ENCODE assay signal across 1 cellular context in the genomic region with DNA sequence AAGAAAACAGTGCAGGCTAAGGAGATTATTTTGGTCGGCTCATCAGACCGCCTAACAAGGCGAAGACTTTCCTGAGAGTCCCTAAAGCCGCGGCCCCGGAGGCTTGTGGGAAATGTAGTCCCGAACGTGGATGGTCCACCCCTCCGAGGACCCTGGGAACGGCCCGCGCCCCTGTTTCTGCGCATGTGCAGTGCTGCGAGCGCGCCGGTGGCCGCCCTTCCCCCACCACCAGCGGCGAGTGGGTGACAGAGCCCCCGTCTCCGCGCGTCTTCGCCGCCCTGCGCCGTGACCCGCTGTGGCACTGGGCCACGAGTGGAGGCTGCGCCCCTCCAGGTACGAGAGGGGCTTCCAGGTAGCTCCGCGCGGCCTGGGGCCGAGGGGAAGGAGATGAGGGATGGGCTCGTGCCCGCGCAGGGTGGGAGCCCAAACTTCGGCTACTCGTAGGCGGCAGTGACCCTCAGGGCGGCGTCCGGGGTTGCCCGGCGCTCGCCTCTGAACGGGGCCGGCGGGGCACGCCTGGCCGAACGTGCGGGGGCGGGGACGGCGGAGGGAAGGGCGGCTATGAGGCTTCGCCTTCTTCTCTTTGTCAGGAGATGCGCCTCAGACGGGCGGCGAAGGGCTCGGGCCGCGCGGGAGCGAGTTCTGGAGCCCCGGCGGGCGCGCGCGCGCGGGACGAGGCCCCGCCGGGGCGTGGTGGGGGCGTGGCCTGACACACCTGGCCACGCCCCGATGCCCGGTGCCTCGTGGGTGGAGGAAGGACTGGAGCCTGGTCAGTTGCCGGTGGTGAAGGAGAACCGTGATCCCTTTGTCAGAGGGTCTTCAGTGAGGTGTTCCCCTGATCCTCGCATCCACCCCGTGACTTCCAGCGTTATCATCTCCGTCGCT.
TF ChIP-seq lines count a peak whose summit lies in the region.

Gene ZFP1 (plus strand): TSS at position 214 of the 885 bp plus-strand sequence. CDS start 4,428 bp downstream, outside the sequence.

TF ChIP-seq in GM23338, 12 proteins besides CTCF, POLR2A, EP300 and RAD21 (continued from another document):
- TF ChIP-seq ZNF462 (CRISPR knock-in tag; IDR thresholded peaks at IDR 0.05), result no peak
- peak; percentile 94 for TF ChIP-seq JUNB (IDR thresholded peaks at IDR 0.05; ENCODE audit: unreplicated experiment)
- no peak for TF ChIP-seq CREB1 (CRISPR knock-in tag; IDR thresholded peaks at IDR 0.05; ENCODE audit: low read depth)
- no peak for TF ChIP-seq EZH2 (IDR thresholded peaks at IDR 0.05; ENCODE audit: low read depth, unreplicated experiment)
- TF ChIP-seq REST (IDR thresholded peaks at IDR 0.05; ENCODE audit: unreplicated experiment), result no peak
- peak; percentile 89 for TF ChIP-seq ETS1 (IDR thresholded peaks at IDR 0.05)
- TF ChIP-seq POLR2AphosphoS5 (IDR thresholded peaks at IDR 0.05; ENCODE audit: low read depth), result peak; percentile 86
- TF ChIP-seq ZNF331 (CRISPR knock-in tag; IDR thresholded peaks at IDR 0.05; ENCODE audit: low read depth), result no peak
- TF ChIP-seq ZNF114 (CRISPR knock-in tag; IDR thresholded peaks at IDR 0.05), result no peak; the same call in 1 of the 2 replicates
- TF ChIP-seq EZH2phosphoT487 (IDR thresholded peaks at IDR 0.05; ENCODE audit: unreplicated experiment), result no peak
